17 cellular contexts compared by ENCODE assay signal in the genomic region with DNA sequence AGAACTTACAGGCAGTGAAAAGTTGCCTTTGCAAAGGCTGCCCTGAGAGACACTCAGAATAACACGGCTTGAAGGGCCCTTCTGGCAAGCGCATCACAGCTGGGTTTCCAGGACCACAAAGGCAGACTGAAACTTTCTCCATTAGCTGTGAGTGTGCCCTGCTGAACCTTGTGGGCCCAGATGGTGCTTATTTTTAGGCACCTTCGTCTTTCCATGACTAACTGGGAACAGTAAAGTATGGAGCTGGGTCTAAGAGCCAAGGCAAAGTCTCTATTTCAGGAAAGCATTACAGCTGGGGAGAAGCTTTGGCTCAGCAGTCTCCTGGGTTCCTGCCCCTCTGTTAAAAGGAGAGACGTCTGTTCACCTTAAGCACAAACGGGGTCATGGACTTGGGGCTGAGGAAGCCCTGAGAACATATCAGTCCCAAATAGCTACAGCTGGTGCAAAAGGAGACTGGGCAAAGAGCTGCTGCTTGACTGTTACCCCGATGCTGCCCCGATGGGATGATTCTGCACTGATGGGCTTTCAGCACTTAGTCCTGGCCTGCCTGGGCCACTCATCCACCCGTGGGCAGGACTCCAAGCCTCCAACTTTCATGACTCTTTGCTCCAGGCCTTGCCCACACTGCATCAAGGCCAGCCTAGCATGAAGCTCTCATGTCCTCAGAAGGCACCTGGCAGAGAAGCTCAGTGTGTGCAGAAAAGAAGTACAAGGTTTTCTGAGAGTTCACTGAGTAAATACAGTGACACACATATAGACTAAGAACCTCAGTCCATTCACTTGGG.
DNase-seq lines count a peak whose midpoint lies in the region; ATAC-seq and TF ChIP-seq lines count a peak whose summit lies in the region.
"Had no signal": no experiment of that assay in that cellular context is flagged by ENCODE, and none has a peak within 500 bp of the region (broad histone marks: within the 10 kb centered on the region; RNA-seq: fewer than 3 reads in every experiment).

No MANE protein-coding gene starts in this region.

- no peak for TF ChIP-seq CTCF in psoas muscle (IDR thresholded peaks at IDR 0.05)
- TF ChIP-seq CTCF in activated CD8-positive, alpha-beta T cell treated with anti-CD3 and anti-CD28 coated beads for 36 hours (IDR thresholded peaks at IDR 0.05): no peak

- H3K4me3 Mint-ChIP-seq in activated CD8-positive, alpha-beta T cell treated with anti-CD3 and anti-CD28 coated beads for 36 hours: no peak overlapping the region
- H3K4me3 Mint-ChIP-seq: activated CD4-positive, alpha-beta memory T cell treated with anti-CD3 and anti-CD28 coated beads, Interleukin-2, amount 10 ng/mL, durations not matched to agents 7 days and 5 days; activated T-helper 17 cell treated with anti-CD3 and anti-CD28 coated beads, Interleukin-2, amount 50 U/mL, for 72 hours had no signal

- H3K9me3 ChIP-seq in psoas muscle: no peaks in the 10 kb centered on the region
- H3K9me3 ChIP-seq: SJSA1, spleen had no signal

- POLR2A ChIA-PET in activated CD8-positive, alpha-beta T cell treated with anti-CD3 and anti-CD28 coated beads for 36 hours (lab: Charles Lee): interaction anchor here (0.7 to 1.4 kb wide), 3 partner anchors 15 to 271 kb away, joined by 3 read pairs; a partner anchor contains a TSS

- no peaks in the 10 kb centered on the region for H3K36me3 Mint-ChIP-seq in activated CD8-positive, alpha-beta T cell treated with anti-CD3 and anti-CD28 coated beads for 36 hours (ENCODE audit: low read depth)

- peak; percentile 57 to 95 (median 84) for ATAC-seq in psoas muscle
- no peak for ATAC-seq in HG02885 (IDR thresholded peaks at IDR 0.05; ENCODE audit: poor library complexity, unreplicated experiment)
- ATAC-seq in activated CD8-positive, alpha-beta T cell treated with anti-CD3 and anti-CD28 coated beads for 36 hours: no peak
- ATAC-seq: activated T-helper 17 cell treated with anti-CD3 and anti-CD28 coated beads, Interleukin-2, amount 50 U/mL, for 72 hours had no signal

- H3K4me1 ChIP-seq in psoas muscle: no peaks in the 10 kb centered on the region
- H3K4me1 ChIP-seq: spleen had no signal

- H3K27ac ChIP-seq in epithelial cell of prostate: peak overlapping the region; percentile 97
- no peak overlapping the region for H3K27ac ChIP-seq in psoas muscle
- H3K27ac ChIP-seq: SJSA1, spleen had no signal

- peaks cover 12% of the 10 kb centered on the region for H3K4me1 Mint-ChIP-seq in activated CD8-positive, alpha-beta T cell treated with anti-CD3 and anti-CD28 coated beads for 36 hours (ENCODE audit: low read depth)

- H3K27ac Mint-ChIP-seq in activated CD8-positive, alpha-beta T cell treated with anti-CD3 and anti-CD28 coated beads for 36 hours: no peak overlapping the region
- H3K27ac Mint-ChIP-seq: activated CD4-positive, alpha-beta memory T cell treated with anti-CD3 and anti-CD28 coated beads, Interleukin-2, amount 10 ng/mL, durations not matched to agents 7 days and 5 days; activated T-helper 17 cell treated with anti-CD3 and anti-CD28 coated beads, Interleukin-2, amount 50 U/mL, for 72 hours had no signal

- 25 to 45% (median 32%) methylated on average over 8 of the region's 8 CpGs for WGBS in psoas muscle, 3 donors

- peaks cover 5% of the 10 kb centered on the region for H3K27me3 Mint-ChIP-seq in activated CD8-positive, alpha-beta T cell treated with anti-CD3 and anti-CD28 coated beads for 36 hours

- DNase-seq in DMS79 (lab: John Stamatoyannopoulos, UW): peak; percentile 3
- peak; percentile 14 for DNase-seq in NCI-H510A (lab: John Stamatoyannopoulos, UW)
- DNase-seq in epithelial cell of prostate (ENCODE audit: low read depth, low spot score): no peak
- DNase-seq in psoas muscle: peak; percentile 17 to 53
- no peak for DNase-seq in dermis blood vessel endothelial cell
- DNase-seq in activated CD4-positive, alpha-beta T cell treated with anti-CD3 and anti-CD28 coated beads for 4 hours: no peak
- DNase-seq in activated CD8-positive, alpha-beta T cell treated with anti-CD3 and anti-CD28 coated beads for 36 hours: no peak
- DNase-seq: activated CD4-positive, alpha-beta memory T cell treated with anti-CD3 and anti-CD28 coated beads, Interleukin-2, amount 10 ng/mL, durations not matched to agents 7 days and 5 days; AML-193; anterior cingulate cortex; DMS153; mesendoderm; NK-92 treated with Interleukin-12 subunit alpha and Interleukin-12 subunit beta, amount 100 ng/mL, for 24 hours; spleen had no signal

- intact Hi-C loops in psoas muscle (cut with DNase I): no loop called here
- intact Hi-C loops in activated CD8-positive, alpha-beta T cell treated with anti-CD3 and anti-CD28 coated beads for 36 hours (cut with micrococcal nuclease): no loop called here

- no peaks in the 10 kb centered on the region for H3K9me3 Mint-ChIP-seq in activated CD8-positive, alpha-beta T cell treated with anti-CD3 and anti-CD28 coated beads for 36 hours
- H3K9me3 Mint-ChIP-seq: activated CD4-positive, alpha-beta memory T cell treated with anti-CD3 and anti-CD28 coated beads, Interleukin-2, amount 10 ng/mL, durations not matched to agents 7 days and 5 days; activated T-helper 17 cell treated with anti-CD3 and anti-CD28 coated beads, Interleukin-2, amount 50 U/mL, for 72 hours had no signal

- CTCF ChIA-PET in activated CD8-positive, alpha-beta T cell treated with anti-CD3 and anti-CD28 coated beads for 36 hours (lab: Charles Lee): interaction anchor here (1.0 to 1.4 kb wide), 3 partner anchors 9 to 161 kb away, joined by 3 read pairs; no protein-coding TSS in a partner anchor

- no peaks in the 10 kb centered on the region for H3K27me3 ChIP-seq in psoas muscle (ENCODE audit: insufficient read depth in 3 of 3, low read length in 2 of 3)
- H3K27me3 ChIP-seq: SJSA1, spleen had no signal

- H3K4me3 ChIP-seq in psoas muscle: no peak overlapping the region
- H3K4me3 ChIP-seq: SJSA1, spleen had no signal

- H3K36me3 ChIP-seq in psoas muscle (ENCODE audit: insufficient read depth in 1 of 2, low read depth in 1 of 2): no peaks in the 10 kb centered on the region
- H3K36me3 ChIP-seq: SJSA1, spleen had no signal

Comparison
In these comparisons a context has a peak if more than half of its experiments do, and no peak if none do; other contexts are left out.
1. DNase-seq: peak in DMS79 (single experiment), NCI-H510A (single experiment) and psoas muscle (2 of 2); none in epithelial cell of prostate (single experiment), dermis blood vessel endothelial cell (single experiment), activated CD4-positive, alpha-beta T cell treated with anti-CD3 and anti-CD28 coated beads for 4 hours (0 of 2) and activated CD8-positive, alpha-beta T cell treated with anti-CD3 and anti-CD28 coated beads for 36 hours (single experiment).
2. ATAC-seq: peak in psoas muscle (4 of 4); none in HG02885 (single experiment) and activated CD8-positive, alpha-beta T cell treated with anti-CD3 and anti-CD28 coated beads for 36 hours (single experiment).